ENCODE assay signal across 8 cellular contexts in the genomic region with DNA sequence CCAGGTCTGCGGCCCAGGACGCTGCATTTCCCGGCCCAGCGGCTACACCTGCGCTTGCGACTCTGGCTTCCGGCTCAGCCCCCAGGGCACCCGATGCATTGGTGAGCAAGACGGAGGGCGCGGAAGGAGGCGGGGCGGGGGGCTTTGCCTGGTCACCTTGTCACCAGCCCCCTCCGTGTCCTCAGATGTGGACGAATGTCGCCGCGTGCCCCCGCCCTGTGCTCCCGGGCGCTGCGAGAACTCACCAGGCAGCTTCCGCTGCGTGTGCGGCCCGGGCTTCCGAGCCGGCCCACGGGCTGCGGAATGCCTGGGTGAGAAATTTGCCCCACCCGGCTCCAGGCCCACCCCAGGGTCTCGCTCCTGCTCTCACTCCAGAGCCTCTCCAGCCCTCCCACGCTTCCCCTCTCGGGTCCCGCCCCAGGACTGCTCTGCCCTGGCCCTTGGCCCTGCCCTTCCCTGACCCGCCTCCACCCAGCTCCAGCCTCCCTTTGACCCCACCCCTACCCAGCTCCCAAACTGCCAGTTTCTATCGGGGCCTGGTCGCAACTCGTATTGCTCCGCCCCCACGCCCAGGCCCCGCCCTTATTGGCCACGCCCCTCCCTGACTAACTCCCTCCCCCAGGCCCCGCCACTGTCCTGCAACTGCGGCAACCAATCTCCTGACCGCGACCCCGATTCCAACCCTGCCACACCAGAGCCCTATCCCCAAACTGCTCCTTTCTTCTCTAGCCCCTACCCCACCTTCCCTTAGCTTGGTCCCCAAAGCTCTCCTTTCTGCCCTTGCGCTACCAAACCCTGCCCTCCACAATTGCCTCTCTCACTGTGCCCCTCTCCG. TPM values are rescaled to one million over a fixed set of nuclear protein-coding genes. Genes with fewer than 3 reads are reported as not detected.
DNase-seq lines count a peak whose midpoint lies in the region; ATAC-seq and TF ChIP-seq lines count a peak whose summit lies in the region.

No MANE protein-coding gene starts in this region.

- TF ChIP-seq EP300 in transverse colon (IDR thresholded peaks at IDR 0.05; ENCODE audit: low read depth) = no peak

- no CpG with 5 or more reads among the region's 50 CpGs for WGBS in trophoblast cell (ENCODE audit: extremely low coverage, insufficient coverage, insufficient read length)
- WGBS in transverse colon (ENCODE audit: low coverage in 1 of 2), 2 donors = 5% methylated on average over 35 of the region's 50 CpGs; no CpG with 5 or more reads in 1 of the 2 donors

- H3K14ac ChIP-seq in trophoblast cell (ENCODE audit: low read length) = peak overlapping the region; percentile 16

- H3K79me1 ChIP-seq in trophoblast cell (ENCODE audit: low read length) = peaks cover 30% of the 10 kb centered on the region

- peaks cover 0 to 3% of the 10 kb centered on the region in 2 experiments for H3K36me3 ChIP-seq in trophoblast cell (ENCODE audit: control insufficient read depth in 1 of 2, insufficient read depth in 2 of 2, low read length in 2 of 2)
- H3K36me3 ChIP-seq in transverse colon = no peaks in the 10 kb centered on the region

- H3K4me2 ChIP-seq in trophoblast cell (ENCODE audit: low read length) = peak overlapping the region; percentile 73

- H2BK5ac ChIP-seq in trophoblast cell (ENCODE audit: low read depth, low read length, poor library complexity) = no peak overlapping the region

- H2AK5ac ChIP-seq in trophoblast cell (ENCODE audit: low read length) = peak overlapping the region; percentile 35

- H3K27me3 Mint-ChIP-seq in glutamatergic neuron (ENCODE audit: unreplicated experiment) = peaks cover 33% of the 10 kb centered on the region

- TF ChIP-seq POLR2A in transverse colon (IDR thresholded peaks at IDR 0.05) = peak; percentile 87

- no peak overlapping the region for H3K23ac ChIP-seq in trophoblast cell (ENCODE audit: low read length)

- peaks cover 4% of the 10 kb centered on the region for H3K79me2 ChIP-seq in trophoblast cell (ENCODE audit: control insufficient read depth, insufficient read depth, low read length, poor library complexity)

- ATAC-seq in GM18511 (IDR thresholded peaks at IDR 0.05; ENCODE audit: unreplicated experiment) (peak; percentile 59), HG03196 (IDR thresholded peaks at IDR 0.05; ENCODE audit: unreplicated experiment) (peak; percentile 35)

- H3K27ac Mint-ChIP-seq in glutamatergic neuron (ENCODE audit: unreplicated experiment) = peak overlapping the region; percentile 64

- H3K4me3 Mint-ChIP-seq in glutamatergic neuron (ENCODE audit: unreplicated experiment) = peak overlapping the region; percentile 75

- H2AFZ ChIP-seq in trophoblast cell (ENCODE audit: insufficient read depth, low read length, poor library complexity) = peak overlapping the region; percentile 52

- TF ChIP-seq CTCF in 22Rv1 (IDR thresholded peaks at IDR 0.05) (no peak), glutamatergic neuron (IDR thresholded peaks at IDR 0.05; ENCODE audit: partially characterized antibody, unreplicated experiment) (no peak), transverse colon (IDR thresholded peaks at IDR 0.05) (no peak)

- peaks cover 7% of the 10 kb centered on the region for H3K4me1 Mint-ChIP-seq in glutamatergic neuron (ENCODE audit: low read depth, unreplicated experiment)

- H3K27ac ChIP-seq in 22Rv1 = peak overlapping the region; percentile 97
- no peak overlapping the region for H3K27ac ChIP-seq in trophoblast cell (ENCODE audit: low read depth, low read length)
- peak overlapping the region; percentile 88 to 91 (median 90) for H3K27ac ChIP-seq in transverse colon

- intact Hi-C loops in transverse colon (cut with DNase I; ENCODE audit: low total_unique reads) = no loop called here

- peak; percentile 75 for DNase-seq in SHP77 treated with DMSO at 0.1 percent for 48 hours (lab: John Stamatoyannopoulos, UW)
- peak; percentile 77 for DNase-seq in activated gamma-delta T cell treated with anti-CD3 and anti-CD28 coated beads, Interleukin-2, amount 50 U/mL, for 16 hours (ENCODE audit: low read depth)
- DNase-seq in glutamatergic neuron = peak; percentile 89
- DNase-seq in trophoblast cell = peak; percentile 82 to 85
- DNase-seq in transverse colon = peak; percentile 97

- peak overlapping the region; percentile 39 for H3K18ac ChIP-seq in trophoblast cell (ENCODE audit: low read length)

- peak overlapping the region; percentile 24 for H4K12ac ChIP-seq in trophoblast cell (ENCODE audit: low read depth, low read length)

- H3K4ac ChIP-seq in trophoblast cell (ENCODE audit: low read depth, low read length) = no peak overlapping the region

- peak overlapping the region; percentile 38 for H4K91ac ChIP-seq in trophoblast cell (ENCODE audit: low read depth, low read length)

- peaks cover 25 to 28% of the 10 kb centered on the region in 2 experiments for H3K4me1 ChIP-seq in trophoblast cell (ENCODE audit: control insufficient read depth in 1 of 2, insufficient read depth in 2 of 2, low read length in 2 of 2)
- H3K4me1 ChIP-seq in transverse colon = peaks cover 26 to 84% (median 70%) of the 10 kb centered on the region in 4 donors

- H3K9me3 Mint-ChIP-seq in glutamatergic neuron (ENCODE audit: unreplicated experiment) = peaks cover 14% of the 10 kb centered on the region

- in situ Hi-C loops in transverse colon (cut with MboI; ENCODE audit: low pct_ligation_motif_present in 1 of 4, low pct_unique_long_range_greater_than_20kb in 1 of 4, low sequenced_read_pairs in 3 of 4) = no loop called here

- peak overlapping the region; percentile 49 for H3K4me3 ChIP-seq in trophoblast cell (ENCODE audit: low read depth, low read length)
- peak overlapping the region; percentile 28 to 54 (median 36) for H3K4me3 ChIP-seq in transverse colon

- H4K8ac ChIP-seq in trophoblast cell (ENCODE audit: low read depth, low read length) = peak overlapping the region; percentile 28

- H3K9ac ChIP-seq in trophoblast cell (ENCODE audit: low read length) = no peak overlapping the region

- peaks cover 6% of the 10 kb centered on the region for H3K36me3 Mint-ChIP-seq in glutamatergic neuron (ENCODE audit: unreplicated experiment)

- H2BK120ac ChIP-seq in trophoblast cell (ENCODE audit: insufficient read depth, low read length, poor library complexity) = peak overlapping the region; percentile 1

- peak overlapping the region; percentile 51 for H2BK12ac ChIP-seq in trophoblast cell (ENCODE audit: low read length)

- H3K9me3 ChIP-seq in trophoblast cell (ENCODE audit: insufficient read depth, low read depth, low read length) (peaks cover 12% of the 10 kb centered on the region), transverse colon (no peaks in the 10 kb centered on the region)

- H3K27me3 ChIP-seq in trophoblast cell (ENCODE audit: insufficient read depth, low read length) = peaks cover 6% of the 10 kb centered on the region
- no peaks in the 10 kb centered on the region for H3K27me3 ChIP-seq in transverse colon

RNA-seq across cellular contexts. Expression of a gene that starts 8.6 kb away (rescaled TPM):
- total RNA-seq in glutamatergic neuron (ENCODE audit: unreplicated experiment) (169 TPM), transverse colon (100 to 1,000 TPM; 122 to 477 (median 253) TPM)
- polyA plus RNA-seq in trophoblast cell (2013) = 93.8 and 98.4 TPM in 2 replicates

RNA-seq across cellular contexts. Expression of a gene that starts 33.1 kb away (rescaled TPM):
- total RNA-seq in glutamatergic neuron (ENCODE audit: unreplicated experiment) (170 TPM), transverse colon (100 to 1,000 TPM in 1 of 4 donors, 10 to 100 TPM in 3; 58.7 to 111 (median 60.9) TPM)
- polyA plus RNA-seq in trophoblast cell (2013) = 86.0 and 94.0 TPM in 2 replicates
